16 cellular contexts compared by ENCODE assay signal in genomic region chr6:139964737-139965136, GRCh38.
A peak's percentile ranks its signal among the peaks of the same experiment; 100 is the strongest.
DNase-seq lines count a peak whose midpoint lies in the region; ATAC-seq and TF ChIP-seq lines count a peak whose summit lies in the region.
"Had no signal": no experiment of that assay in that cellular context is flagged by ENCODE, and none has a peak within 500 bp of the region (broad histone marks: within the 10 kb centered on the region; RNA-seq: fewer than 3 reads in every experiment).

No MANE protein-coding gene starts in this region.

- H3K4me1 Mint-ChIP-seq in brain = peaks cover 45% of the 10 kb centered on the region
- H3K4me1 Mint-ChIP-seq in nephron = peaks cover 25% of the 10 kb centered on the region

- H3K36me3 Mint-ChIP-seq in brain (no peaks in the 10 kb centered on the region), nephron (ENCODE audit: low read depth) (no peaks in the 10 kb centered on the region)

- H3K4me3 ChIP-seq in left ventricle myocardium inferior = no peak overlapping the region
- H3K4me3 ChIP-seq in right cardiac atrium (ENCODE audit: low read length) = no peak overlapping the region
- no peak overlapping the region for H3K4me3 ChIP-seq in smooth muscle cell
- H3K4me3 ChIP-seq in upper lobe of right lung = no peak overlapping the region

- peaks cover 0 to 3% (median 0%) of the 10 kb centered on the region in 5 experiments for H3K9me3 Mint-ChIP-seq in brain
- H3K9me3 Mint-ChIP-seq in nephron = no peaks in the 10 kb centered on the region

- H3F3A ChIP-seq in smooth muscle cell (ENCODE audit: low read depth) = no peaks in the 10 kb centered on the region

- H3K4me2 ChIP-seq in smooth muscle cell = no peak overlapping the region

- ATAC-seq in right cardiac atrium (no peak), upper lobe of right lung (no peak)

- H3K9ac ChIP-seq in smooth muscle cell (ENCODE audit: low read depth) = no peak overlapping the region

- H3K27me3 ChIP-seq in left ventricle myocardium inferior (ENCODE audit: low read depth) (no peaks in the 10 kb centered on the region), right cardiac atrium (ENCODE audit: control insufficient read depth, insufficient read depth) (no peaks in the 10 kb centered on the region), smooth muscle cell (ENCODE audit: low read depth) (no peaks in the 10 kb centered on the region), upper lobe of right lung (no peaks in the 10 kb centered on the region)

- peak overlapping the region in 3 of 5 experiments; percentile 7 to 61 (median 43) for H3K27ac Mint-ChIP-seq in brain
- peak overlapping the region; percentile 83 to 88 (median 86) for H3K27ac Mint-ChIP-seq in nephron

- no peaks in the 10 kb centered on the region for H3K79me2 ChIP-seq in smooth muscle cell (ENCODE audit: low read depth)

- peak overlapping the region in 1 of 5 experiments; percentile 4 for H3K4me3 Mint-ChIP-seq in brain
- H3K4me3 Mint-ChIP-seq in nephron = no peak overlapping the region

- H3K27ac ChIP-seq in left ventricle myocardium inferior (replicated peaks) (peak overlapping the region; percentile 65), right cardiac atrium (ENCODE audit: low read length) (no peak overlapping the region), smooth muscle cell (ENCODE audit: low read depth) (no peak overlapping the region), upper lobe of right lung (no peak overlapping the region)
- H3K27ac ChIP-seq: C4-2B had no signal

- H2AFZ ChIP-seq in smooth muscle cell (ENCODE audit: low read depth) = peak overlapping the region; percentile 34

- H3K36me3 ChIP-seq in left ventricle myocardium inferior (no peaks in the 10 kb centered on the region), smooth muscle cell (ENCODE audit: low read depth) (no peaks in the 10 kb centered on the region), upper lobe of right lung (no peaks in the 10 kb centered on the region)

- intact Hi-C loops in left ventricle myocardium inferior (cut with micrococcal nuclease) (no loop called here), right cardiac atrium (cut with DNase I) (no loop called here), upper lobe of right lung (cut with DNase I) (no loop called here)

- DNase-seq in left ventricle myocardium inferior (no peak), right cardiac atrium (no peak), smooth muscle cell (lab: John Stamatoyannopoulos, UW; ENCODE audit: unreplicated experiment) (no peak), upper lobe of right lung (no peak), mesenteric fat pad (ENCODE audit: low spot score) (no peak)
- DNase-seq in activated CD8-positive, alpha-beta memory T cell treated with anti-CD3 and anti-CD28 coated beads, Interleukin-2, amount 50 U/mL, for 48 hours = no peak
- DNase-seq: COR-L47, Kasumi-1, NCI-H1694 treated with DMSO at 0.1 percent for 48 hours, NCI-H2107, NCI-H2227 treated with DMSO at 0.1 percent for 48 hours, NCI-H524, SHP77 had no signal

- no peaks in the 10 kb centered on the region for H4K20me1 ChIP-seq in smooth muscle cell (ENCODE audit: low read depth)

- H3K9me3 ChIP-seq in left ventricle myocardium inferior (replicated peaks) = no peaks in the 10 kb centered on the region
- no peaks in the 10 kb centered on the region for H3K9me3 ChIP-seq in right cardiac atrium (ENCODE audit: control insufficient read depth, low read length)
- no peaks in the 10 kb centered on the region for H3K9me3 ChIP-seq in smooth muscle cell (replicated peaks; ENCODE audit: low read depth)
- no peaks in the 10 kb centered on the region for H3K9me3 ChIP-seq in upper lobe of right lung

- 69% methylated on average over 6 of the region's 6 CpGs for WGBS in right cardiac atrium
- 78% methylated on average over 6 of the region's 6 CpGs for WGBS in smooth muscle cell (ENCODE audit: low lambda C conversion rate)

- H3K4me1 ChIP-seq in left ventricle myocardium inferior = peaks cover 51% of the 10 kb centered on the region
- peaks cover 2% of the 10 kb centered on the region for H3K4me1 ChIP-seq in right cardiac atrium (ENCODE audit: control insufficient read depth, insufficient read depth, low read length)
- peaks cover 18% of the 10 kb centered on the region for H3K4me1 ChIP-seq in smooth muscle cell (ENCODE audit: low read depth)
- peaks cover 6% of the 10 kb centered on the region for H3K4me1 ChIP-seq in upper lobe of right lung

- H3K27me3 Mint-ChIP-seq in brain (no peaks in the 10 kb centered on the region), nephron (ENCODE audit: low read depth) (no peaks in the 10 kb centered on the region)

- no peak for TF ChIP-seq CTCF in left ventricle myocardium inferior (IDR thresholded peaks at IDR 0.05; ENCODE audit: borderline replicate concordance)
- TF ChIP-seq CTCF in brain (conservative IDR thresholded peaks at IDR 0.05) = no peak
- no peak for TF ChIP-seq CTCF in nephron (IDR thresholded peaks at IDR 0.05; ENCODE audit: unreplicated experiment in 3 of 3)
- TF ChIP-seq CTCF in smooth muscle cell (IDR thresholded peaks at IDR 0.05; ENCODE audit: borderline replicate concordance, insufficient read depth, poor library complexity, severe bottlenecking) = no peak
- no peak for TF ChIP-seq CTCF in upper lobe of right lung (IDR thresholded peaks at IDR 0.05)
